In genomic region chr2:120938132-120938771, GRCh38 we compare ENCODE assay signal across 14 cellular contexts.
DNase-seq lines count a peak whose midpoint lies in the region; ATAC-seq and TF ChIP-seq lines count a peak whose summit lies in the region.
"Had no signal": no experiment of that assay in that cellular context is flagged by ENCODE, and none has a peak within 500 bp of the region (broad histone marks: within the 10 kb centered on the region; RNA-seq: fewer than 3 reads in every experiment).

No MANE protein-coding gene starts in this region.

- H3K36me3 ChIP-seq in ACC112 (ENCODE audit: insufficient read depth, low read length) = peaks cover 5% of the 10 kb centered on the region; the same call in 1 of the 2 replicates
- H3K36me3 ChIP-seq: left lung had no signal

- peaks cover 10% of the 10 kb centered on the region for H3K79me2 ChIP-seq in ACC112 (ENCODE audit: control insufficient read depth, insufficient read depth, low read length, unreplicated experiment)

- H3K4me3 Mint-ChIP-seq in chondrocyte (ENCODE audit: unreplicated experiment) (no peak overlapping the region), mesothelial cell of epicardium (no peak overlapping the region)

- no peaks in the 10 kb centered on the region for H3K27me3 Mint-ChIP-seq in chondrocyte (ENCODE audit: low read depth)
- H3K27me3 Mint-ChIP-seq in mesothelial cell of epicardium (ENCODE audit: low read depth) = no peaks in the 10 kb centered on the region

- H3K27me3 ChIP-seq in ACC112 (ENCODE audit: insufficient read depth, low read length) = no peaks in the 10 kb centered on the region

- 0 out of 2 replicates have a peak overlapping the region, but pooled peaks have one; percentile 9 for H3K4me3 ChIP-seq in ACC112 (ENCODE audit: low read depth, low read length)
- H3K4me3 ChIP-seq: left lung had no signal

- peaks cover 71% of the 10 kb centered on the region for H3K4me1 ChIP-seq in ACC112 (ENCODE audit: control insufficient read depth, insufficient read depth, low read length, unreplicated experiment)

- ATAC-seq in HG03097 (IDR thresholded peaks at IDR 0.05; ENCODE audit: low FRiP score, unreplicated experiment) = no peak
- no peak for ATAC-seq in activated CD4-positive, CD25-positive, alpha-beta regulatory T cell treated with anti-CD3 and anti-CD28 coated beads, Interleukin-2, amount 50 U/mL, for 24 hours

- H3K4me1 Mint-ChIP-seq in chondrocyte (ENCODE audit: low read depth) = peaks cover 99% of the 10 kb centered on the region
- H3K4me1 Mint-ChIP-seq in mesothelial cell of epicardium = peaks cover 71% of the 10 kb centered on the region

- peak overlapping the region; percentile 96 for H3K27ac Mint-ChIP-seq in chondrocyte (ENCODE audit: unreplicated experiment)
- H3K27ac Mint-ChIP-seq in mesothelial cell of epicardium = peak overlapping the region; percentile 81

- peak overlapping the region; percentile 91 for H3K27ac ChIP-seq in ACC112 (ENCODE audit: low read depth, low read length)

- H3K9me3 Mint-ChIP-seq in chondrocyte (ENCODE audit: low read depth) (no peaks in the 10 kb centered on the region), mesothelial cell of epicardium (no peaks in the 10 kb centered on the region)

- TF ChIP-seq CTCF in chondrocyte (IDR thresholded peaks at IDR 0.05) = no peak
- TF ChIP-seq CTCF in mesothelial cell of epicardium (IDR thresholded peaks at IDR 0.05; ENCODE audit: unreplicated experiment) = no peak

- peak; percentile 66 to 87 for DNase-seq in NCI-H526 (lab: John Stamatoyannopoulos, UW)
- no peak for DNase-seq in chondrocyte (ENCODE audit: low spot score)
- no peak for DNase-seq in mesothelial cell of epicardium (ENCODE audit: low spot score in 2 of 2, unreplicated experiment in 2 of 2)
- no peak for DNase-seq in ecto neural progenitor cell (ENCODE audit: low spot score)
- DNase-seq in foreskin melanocyte = no peak
- DNase-seq: activated CD8-positive, alpha-beta memory T cell treated with anti-CD3 and anti-CD28 coated beads for 24 hours; activated effector memory CD4-positive, alpha-beta T cell treated with anti-CD3 and anti-CD28 coated beads, Interleukin-2, amount 50 U/mL, for 16 hours; caudate nucleus; left lung; NCI-H187; SHP77 had no signal

- H3K36me3 Mint-ChIP-seq in chondrocyte (ENCODE audit: low read depth) (peaks cover 4% of the 10 kb centered on the region), mesothelial cell of epicardium (peaks cover 12% of the 10 kb centered on the region)

- no peak overlapping the region for H2AFZ ChIP-seq in ACC112 (ENCODE audit: low read length, unreplicated experiment)

Comparison
In these comparisons a context has a peak if more than half of its experiments do, and no peak if none do; other contexts are left out.
1. DNase-seq: peak in NCI-H526 (2 of 2); none in chondrocyte (single experiment), mesothelial cell of epicardium (0 of 2), ecto neural progenitor cell (single experiment) and foreskin melanocyte (single experiment).